Comparison of ENCODE assay signal across 2 cellular contexts in the genomic region with DNA sequence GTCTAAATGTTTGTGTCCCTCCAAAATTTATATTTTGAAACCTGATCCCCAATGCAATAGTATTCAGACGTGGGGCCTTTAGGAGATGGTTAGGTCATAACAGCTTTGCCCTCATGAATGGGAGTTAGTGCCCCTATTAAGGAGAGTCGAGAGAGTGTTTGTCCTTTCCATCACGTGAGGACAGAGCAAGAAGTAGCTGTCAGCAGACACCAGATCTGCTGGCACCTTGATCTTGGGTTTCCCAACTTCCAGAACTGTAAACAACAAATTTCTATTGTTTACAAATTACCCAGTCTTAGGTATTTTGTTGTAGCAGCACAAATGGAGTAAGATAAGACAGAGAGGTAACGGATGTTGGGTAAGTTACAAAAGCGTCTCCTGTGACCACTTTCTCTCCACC.
TF ChIP-seq lines count a peak whose summit lies in the region.

No MANE protein-coding gene starts in this region.

TF ChIP-seq in HEK293, 187 proteins besides CTCF, POLR2A, EP300 and RAD21:
- TF ChIP-seq ZNF629 (tag by site-specific recombination; IDR thresholded peaks at IDR 0.05) (no peak), SP3 (tag by site-specific recombination; IDR thresholded peaks at IDR 0.05) (no peak), PATZ1 (tag by site-specific recombination; IDR thresholded peaks at IDR 0.05) (no peak), ZNF335 (tag by site-specific recombination; conservative IDR thresholded peaks at IDR 0.05) (0 out of 2 replicates have a peak, but pooled peaks have one; percentile 8)
TF ChIP-seq in HEK293: peak in this region for 1.

TF ChIP-seq in H1, 55 proteins besides CTCF, POLR2A, EP300 and RAD21:
- TF ChIP-seq PHF8 (conservative IDR thresholded peaks at IDR 0.05; ENCODE audit: low read depth, low read length) (no peak), GTF2F1 (IDR thresholded peaks at IDR 0.05; ENCODE audit: borderline replicate concordance, low read depth, low read length) (no peak), GABPA (IDR thresholded peaks at IDR 0.05; ENCODE audit: borderline replicate concordance, insufficient read depth, low read length) (no peak), CTBP2 (IDR thresholded peaks at IDR 0.05; ENCODE audit: borderline replicate concordance, insufficient read depth, insufficient read length, low read length) (no peak), CREB1 (IDR thresholded peaks at IDR 0.05) (no peak), SP4 (IDR thresholded peaks at IDR 0.05; ENCODE audit: low read length) (no peak), ASH2L (IDR thresholded peaks at IDR 0.05; ENCODE audit: low read length) (no peak), MAFK (IDR thresholded peaks at IDR 0.05; ENCODE audit: low read depth, low read length) (no peak), KDM4A (IDR thresholded peaks at IDR 0.05; ENCODE audit: low read depth, low read length, severe bottlenecking) (no peak), RXRA (IDR thresholded peaks at IDR 0.05; ENCODE audit: insufficient read depth, low read depth, low read length) (no peak), SIRT6 (IDR thresholded peaks at IDR 0.05; ENCODE audit: low read length) (no peak)
